In the genomic region with DNA sequence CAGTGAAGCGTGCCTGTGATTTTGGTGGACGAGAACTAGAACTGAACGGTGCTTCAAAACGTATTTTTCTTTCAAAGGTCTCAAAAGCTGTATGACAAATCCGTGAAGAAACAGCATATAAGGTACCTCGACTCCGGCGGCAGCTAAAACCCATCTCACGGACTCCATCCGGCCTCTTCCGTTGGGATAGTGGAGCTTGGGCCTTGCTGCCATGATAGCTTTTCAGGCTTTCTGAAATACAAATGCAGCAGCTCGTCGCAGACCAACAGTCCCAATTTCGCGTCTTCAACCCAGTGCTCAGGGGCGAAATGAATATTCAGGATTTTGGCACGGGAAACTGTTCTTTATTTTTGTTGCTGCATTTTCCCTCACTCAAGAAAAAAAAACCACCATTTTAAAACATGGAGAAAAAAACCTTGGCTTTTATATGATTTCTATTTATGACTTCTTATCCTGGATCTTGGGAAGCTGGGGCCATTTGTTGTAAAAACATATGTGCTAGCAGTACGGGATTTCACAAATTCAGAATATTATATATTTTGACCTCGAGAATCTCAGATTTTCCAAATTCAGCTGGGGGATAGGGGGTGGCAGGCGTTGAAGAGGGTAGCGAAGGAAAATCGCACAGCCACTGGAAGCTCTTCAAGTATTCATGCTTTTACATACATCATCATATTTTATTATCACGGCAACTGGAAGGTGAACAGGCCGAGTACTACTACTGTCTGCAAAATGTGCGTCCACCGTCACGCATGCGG, we compare ENCODE assay signal across 8 cellular contexts. TPM values are rescaled to one million over a fixed set of nuclear protein-coding genes. Genes with fewer than 3 reads are reported as not detected.
DNase-seq lines count a peak whose midpoint lies in the region; ATAC-seq and TF ChIP-seq lines count a peak whose summit lies in the region.

No MANE protein-coding gene starts in this region.

- ATAC-seq in HG02840 (IDR thresholded peaks at IDR 0.05; ENCODE audit: low FRiP score, unreplicated experiment) (peak; percentile 0), esophagus mucosa (no peak), GM21619 (IDR thresholded peaks at IDR 0.05; ENCODE audit: unreplicated experiment) (no peak)

- no peaks in the 10 kb centered on the region for H3K36me3 ChIP-seq in endodermal cell (ENCODE audit: control insufficient read depth, insufficient read depth, low read length)
- no peaks in the 10 kb centered on the region for H3K36me3 ChIP-seq in vagina

- H3K27ac ChIP-seq in endodermal cell (ENCODE audit: low read depth, low read length) (peak overlapping the region; percentile 99), vagina (peak overlapping the region; percentile 91)

- H3K4me1 ChIP-seq in endodermal cell (ENCODE audit: control insufficient read depth, insufficient read depth, low read length) (no peaks in the 10 kb centered on the region), mononuclear cell (ENCODE audit: insufficient read depth, low read length) (peaks cover 23% of the 10 kb centered on the region), vagina (peaks cover 32% of the 10 kb centered on the region)

- peak; percentile 36 for DNase-seq in DMS53 treated with DMSO at 0.1 percent for 48 hours (lab: John Stamatoyannopoulos, UW; ENCODE audit: unreplicated experiment)
- DNase-seq in SHP77 treated with DMSO at 0.1 percent for 48 hours (lab: John Stamatoyannopoulos, UW): peak; percentile 27
- peak; percentile 71 for DNase-seq in endodermal cell
- no peak for DNase-seq in vagina (ENCODE audit: extremely low spot score in 2 of 2)

- no peak for TF ChIP-seq CTCF in endodermal cell (conservative IDR thresholded peaks at IDR 0.05)
- no peak for TF ChIP-seq CTCF in vagina (IDR thresholded peaks at IDR 0.05)

- WGBS in endodermal cell (ENCODE audit: insufficient coverage in 1 of 2, insufficient read length in 1 of 2), 2 experiments: 15 to 24% methylated on average over 21 to 28 of the region's 28 CpGs

- intact Hi-C loops in vagina (cut with DNase I): loop anchor here (2.0 kb wide), 1 partner anchor 71 kb away; a partner anchor contains a TSS

- H3K4me3 ChIP-seq in endodermal cell (ENCODE audit: low read length) (peak overlapping the region; percentile 84), mononuclear cell (ENCODE audit: low read length) (peak overlapping the region; percentile 61), vagina (peak overlapping the region; percentile 63 to 71)

- peaks cover 14% of the 10 kb centered on the region for H3K4me1 Mint-ChIP-seq in endodermal cell

- H3K27me3 ChIP-seq in endodermal cell (ENCODE audit: control insufficient read depth, insufficient read depth, low read length, poor library complexity, severe bottlenecking): no peaks in the 10 kb centered on the region
- peaks cover 9% of the 10 kb centered on the region for H3K27me3 ChIP-seq in mononuclear cell (ENCODE audit: insufficient read depth, low read length)
- no peaks in the 10 kb centered on the region for H3K27me3 ChIP-seq in vagina

- H3K4me3 Mint-ChIP-seq in endodermal cell: peak overlapping the region; percentile 84

- TF ChIP-seq POLR2A in vagina (IDR thresholded peaks at IDR 0.05): no peak

- H3K27ac Mint-ChIP-seq in endodermal cell: peak overlapping the region; percentile 100

- peaks cover 2% of the 10 kb centered on the region for H3K27me3 Mint-ChIP-seq in endodermal cell (ENCODE audit: insufficient read depth)

- H3K9me3 ChIP-seq in endodermal cell (ENCODE audit: control insufficient read depth, low read length) (no peaks in the 10 kb centered on the region), mononuclear cell (ENCODE audit: low read depth, low read length) (no peaks in the 10 kb centered on the region), vagina (no peaks in the 10 kb centered on the region)

- peaks cover 3% of the 10 kb centered on the region for H3K9me3 Mint-ChIP-seq in endodermal cell

- peak overlapping the region; percentile 85 for H3K9ac ChIP-seq in endodermal cell (ENCODE audit: extremely low read depth, low read length, poor library complexity, severe bottlenecking)

- peaks cover 20% of the 10 kb centered on the region for H3K36me3 Mint-ChIP-seq in endodermal cell (ENCODE audit: low read depth)

RNA-seq across cellular contexts. Expression of a gene that starts 0.9 kb away (rescaled TPM):
- total RNA-seq in endodermal cell: 10 to 100 TPM; 22.0 to 36.1 TPM
- polyA plus RNA-seq in endodermal cell (2013, experiment 1 of 2): 91.0 TPM
- polyA plus RNA-seq in endodermal cell (2013, experiment 2 of 2): 77.5 TPM
- 0.63 TPM for total RNA-seq in mononuclear cell
- 57.7 TPM for total RNA-seq in vagina
- total RNA-seq in esophagus mucosa: 64.0 TPM

Comparison
In these comparisons a context has a peak if more than half of its experiments do, and no peak if none do; other contexts are left out.
1. DNase-seq: peak in DMS53 treated with DMSO at 0.1 percent for 48 hours (single experiment), SHP77 treated with DMSO at 0.1 percent for 48 hours (single experiment) and endodermal cell (single experiment); none in vagina (0 of 2).
2. RNA of a gene that starts 0.9 kb away (total RNA-seq): 64.0 TPM in esophagus mucosa (single experiment), 57.7 TPM in vagina (single experiment) and 22.0 to 36.1 TPM in endodermal cell; 0.63 TPM in mononuclear cell (single experiment); every median in the first group is over 10 times any median in the second.
3. Peak in every context shown above with its lines, with median percentiles within 50 percentile points of each other: H3K4me3 ChIP-seq.